Comparison of ENCODE assay signal across 27 cellular contexts in the genomic region with DNA sequence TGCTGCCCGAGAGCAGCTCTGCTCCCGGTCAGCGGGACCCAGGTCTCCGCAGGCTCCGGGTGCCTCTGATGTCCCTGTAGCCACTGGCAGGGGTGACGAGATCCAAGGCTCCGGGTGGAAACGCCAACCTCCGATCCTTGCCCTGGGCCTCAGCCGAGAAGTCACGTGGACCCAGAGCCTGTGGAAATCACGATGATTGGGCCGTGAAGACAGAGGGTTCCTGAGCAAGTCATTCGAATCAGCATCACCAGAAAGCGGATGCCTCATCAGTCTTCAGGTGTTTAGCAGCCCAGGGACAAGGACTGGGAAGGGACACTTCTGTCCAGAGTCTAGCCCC. TPM values are rescaled to one million over a fixed set of nuclear protein-coding genes. Genes with fewer than 3 reads are reported as not detected.
"Had no signal": no experiment of that assay in that cellular context is flagged by ENCODE, and none has a peak within 500 bp of the region (broad histone marks: within the 10 kb centered on the region; RNA-seq: fewer than 3 reads in every experiment).

No MANE protein-coding gene starts in this region.

- DNase-seq: glutamatergic neuron; heart left ventricle; hypothalamus; immature natural killer cell; kidney; left colon; mesendoderm; midbrain; mucosa of descending colon; naive thymus-derived CD4-positive, alpha-beta T cell; nucleus accumbens; spleen; stimulated activated CD4-positive, alpha-beta T cell treated with anti-CD3 and anti-CD28 coated beads, Interleukin-4, amount 100 ng/mL, for 24 hours; stimulated activated naive CD4-positive, alpha-beta T cell treated with Interleukin-2 at 50 U/mL for 16 hours; stomach; trophoblast cell; upper lobe of right lung had no signal

- FAIRE-seq: islet of Langerhans, kidney, urothelium cell line had no signal

- H3K9me3 ChIP-seq: heart left ventricle, left lung, mucosa of descending colon, right atrium auricular region, spleen, stomach, thoracic aorta, tibial artery, upper lobe of right lung had no signal

- H3K36me3 ChIP-seq: heart left ventricle, left lung, right atrium auricular region, spleen, stomach, thoracic aorta, tibial artery, upper lobe of right lung had no signal

- H2AFZ ChIP-seq: parathyroid adenoma had no signal

- H3K27me3 ChIP-seq: heart left ventricle, left lung, right atrium auricular region, stomach, upper lobe of right lung had no signal

- H3K4me3 ChIP-seq: heart left ventricle, left lung, lung, mucosa of descending colon, right atrium auricular region, skin epidermis, spleen, stomach, thoracic aorta, tibial artery, upper lobe of right lung had no signal

- H3K9ac ChIP-seq: parathyroid adenoma had no signal

- H3K27ac ChIP-seq: heart left ventricle, left lung, parathyroid adenoma, right atrium auricular region, skin epidermis, spleen, stomach, thoracic aorta, tibial artery, upper lobe of right lung had no signal

- H3K79me2 ChIP-seq: parathyroid adenoma had no signal

- H3K4me1 ChIP-seq: heart left ventricle, left lung, parathyroid adenoma, right atrium auricular region, spleen, upper lobe of right lung had no signal

RNA-seq across cellular contexts. Expression of a gene that starts 12.5 kb away (rescaled TPM):
- total RNA-seq: myocyte had no signal
